ENCODE assay signal across 28 cellular contexts in genomic region chr4:15676039-15676438, GRCh38. TPM values are rescaled to one million over a fixed set of nuclear protein-coding genes. Genes with fewer than 3 reads are reported as not detected.
DNase-seq lines count a peak whose midpoint lies in the region; ATAC-seq, FAIRE-seq and TF ChIP-seq lines count a peak whose summit lies in the region.
"Had no signal": no experiment of that assay in that cellular context is flagged by ENCODE, and none has a peak within 500 bp of the region (broad histone marks: within the 10 kb centered on the region; RNA-seq: fewer than 3 reads in every experiment).

No MANE protein-coding gene starts in this region.

- intact Hi-C loops in OCI-LY7 (cut with micrococcal nuclease; ENCODE audit: unreplicated experiment): no loop called here

- ATAC-seq in A549: no peak
- ATAC-seq: CD8-positive, alpha-beta T cell; Right ventricle myocardium inferior; SK-N-SH treated with all-trans-retinoic acid at 6 μM for 48 hours had no signal

- peaks cover 40% of the 10 kb centered on the region for H3F3A ChIP-seq in DOHH2 (ENCODE audit: control insufficient read depth, insufficient read depth)

- no TSS peak for BruUV-seq in OCI-LY7 (replicated peaks; lab: Mats Ljungman, UMichigan)

- H3K27ac ChIP-seq in A549: peak overlapping the region; percentile 16 to 62; a peak in 1 of 6 replicates
- H3K27ac ChIP-seq in DOHH2 (ENCODE audit: low read depth, low read length): peak overlapping the region; percentile 93
- H3K27ac ChIP-seq in OCI-LY7 (ENCODE audit: low read depth, low read length, poor library complexity, severe bottlenecking): peak overlapping the region; percentile 82
- H3K27ac ChIP-seq: GM23248, KMS-11, PC-9, SJCRH30 had no signal

- H3K4me2 ChIP-seq in A549: peak overlapping the region; percentile 82
- peak overlapping the region; percentile 67 for H3K4me2 ChIP-seq in DOHH2 (ENCODE audit: low read length)
- peak overlapping the region; percentile 78 for H3K4me2 ChIP-seq in OCI-LY7 (ENCODE audit: low read length)
- H3K4me2 ChIP-seq: KMS-11, PC-9 had no signal

- no peaks in the 10 kb centered on the region for H3K9me2 ChIP-seq in DOHH2 (replicated peaks; ENCODE audit: control insufficient read depth, low read length)
- H3K9me2 ChIP-seq in OCI-LY7 (ENCODE audit: insufficient read depth, low read length): no peaks in the 10 kb centered on the region

- no peak for TF ChIP-seq EP300 in A549 (IDR thresholded peaks at IDR 0.05)

- H2AFZ ChIP-seq in OCI-LY7 (ENCODE audit: low read length): no peak overlapping the region
- H2AFZ ChIP-seq: GM23248, PC-9 had no signal

- POLR2A ChIA-PET in A549 (lab: Yijun Ruan, JAX): no interaction called here
- POLR2A ChIA-PET in OCI-LY7 (lab: Charles Lee): interaction anchor here (0.7 to 8.4 kb wide), 17 partner anchors 8 to 680 kb away, joined by 3 to 67 read pairs (median 4); partner anchors contain the start of gene FBXL5

- H3K4me1 ChIP-seq in A549 (peaks cover 41% of the 10 kb centered on the region), DOHH2 (ENCODE audit: control insufficient read depth, low read length) (peaks cover 81% of the 10 kb centered on the region), OCI-LY7 (ENCODE audit: insufficient read depth, low read length, poor library complexity, severe bottlenecking) (peaks cover 76% of the 10 kb centered on the region)
- H3K4me1 ChIP-seq: SJCRH30 had no signal

- H3K4me3 ChIP-seq in A549: no peak overlapping the region
- H3K4me3 ChIP-seq in DOHH2 (ENCODE audit: low read length): peak overlapping the region; percentile 90
- peak overlapping the region; percentile 90 for H3K4me3 ChIP-seq in OCI-LY7 (ENCODE audit: low read depth, low read length, poor library complexity, severe bottlenecking)
- H3K4me3 ChIP-seq: GM23248, PC-9, SJCRH30 had no signal

- no peak for TF ChIP-seq RAD21 in A549 (conservative IDR thresholded peaks at IDR 0.05 in 1 of 2, IDR thresholded peaks at IDR 0.05 in 1 of 2)

- CTCF ChIA-PET in A549 (lab: Yijun Ruan, JAX): interaction anchor here (0.7 to 1.6 kb wide), 4 partner anchors 12 to 196 kb away, joined by 3 to 5 read pairs (median 3); no protein-coding TSS in a partner anchor
- CTCF ChIA-PET in OCI-LY7 (lab: Charles Lee; ENCODE audit: unreplicated experiment): no interaction called here

- H4K20me1 ChIP-seq in DOHH2 (ENCODE audit: control insufficient read depth, insufficient read depth, low read depth, low read length): no peaks in the 10 kb centered on the region
- H4K20me1 ChIP-seq in OCI-LY7 (ENCODE audit: insufficient read depth, low read length): no peaks in the 10 kb centered on the region; the same call in 1 of the 2 replicates

- TF ChIP-seq CTCF in A549 (IDR thresholded peaks at IDR 0.05): no peak
- TF ChIP-seq CTCF in DOHH2 (IDR thresholded peaks at IDR 0.05; ENCODE audit: low read depth, low read length, poor library complexity, severe bottlenecking): no peak
- no peak for TF ChIP-seq CTCF in OCI-LY7 (conservative IDR thresholded peaks at IDR 0.05; ENCODE audit: low read length)

- no peaks in the 10 kb centered on the region for H3K27me3 ChIP-seq in DOHH2 (ENCODE audit: control insufficient read depth, low read length)
- H3K27me3 ChIP-seq: SJCRH30 had no signal

- H3K9me3 ChIP-seq in A549: no peaks in the 10 kb centered on the region
- H3K9me3 ChIP-seq in DOHH2 (ENCODE audit: control insufficient read depth, insufficient read depth, low read length): no peaks in the 10 kb centered on the region
- peaks cover 6% of the 10 kb centered on the region; the same call in 1 of the 2 replicates for H3K9me3 ChIP-seq in OCI-LY7 (ENCODE audit: low read length)
- H3K9me3 ChIP-seq: SJCRH30 had no signal

- H3K79me2 ChIP-seq in DOHH2 (ENCODE audit: control insufficient read depth, low read length) (peaks cover 95% of the 10 kb centered on the region), OCI-LY7 (ENCODE audit: insufficient read depth, low read depth, low read length) (peaks cover 95% of the 10 kb centered on the region)

- no peak for TF ChIP-seq POLR2A in A549 (IDR thresholded peaks at IDR 0.05; ENCODE audit: low read length)
- TF ChIP-seq POLR2A in erythroblast (IDR thresholded peaks at IDR 0.05; ENCODE audit: low read length): no peak

- DNase-seq in A549 (ENCODE audit: low read depth in 1 of 2, low spot score in 1 of 2): no peak
- no peak for DNase-seq in OCI-LY7 (ENCODE audit: low spot score)
- DNase-seq in frontal cortex (ENCODE audit: low spot score in 2 of 2): no peak
- no peak for DNase-seq in superior temporal gyrus (ENCODE audit: extremely low spot score)
- DNase-seq in NCI-H69 (lab: John Stamatoyannopoulos, UW): no peak
- DNase-seq in erythroblast (lab: John Stamatoyannopoulos, UW): no peak
- DNase-seq in cortex of kidney (lab: John Stamatoyannopoulos, UW): no peak
- DNase-seq: C1 segment of cervical spinal cord; CD8-positive, alpha-beta T cell; DMS 273 treated with DMSO at 0.1 percent for 48 hours; DMS79; GF-D8; GM23248; H7; NCI-H1105; NCI-H1436 treated with DMSO at 0.1 percent for 48 hours; NCI-H1930; NCI-H2107; NCI-H524; NCI-H774; PC-9; SJCRH30 had no signal

- WGBS in A549 (ENCODE audit: missing lambda C conversion rate): 83% methylated on average over 1 of the region's 1 CpG

- no peak for FAIRE-seq in A549 (lab: Jason Lieb, UNC)
- peak; percentile 6 for FAIRE-seq in frontal cortex (lab: Jason Lieb, UNC)
- FAIRE-seq: HTR-8/SVneo had no signal

- peaks cover 70% of the 10 kb centered on the region for H3K36me3 ChIP-seq in DOHH2 (ENCODE audit: control insufficient read depth, low read length)
- peaks cover 42% of the 10 kb centered on the region for H3K36me3 ChIP-seq in OCI-LY7 (ENCODE audit: insufficient read depth, low read length)

TF ChIP-seq in A549, 52 proteins besides CTCF, POLR2A, EP300 and RAD21:
- TF ChIP-seq ZSCAN20 (CRISPR knock-in tag; IDR thresholded peaks at IDR 0.05): no peak
- TF ChIP-seq ATOH8 (CRISPR knock-in tag; IDR thresholded peaks at IDR 0.05; ENCODE audit: low read depth): no peak
- peak in 1 of 2 experiments; percentile 6; a peak in 1 of 4 replicates for TF ChIP-seq CEBPB (IDR thresholded peaks at IDR 0.05)
TF ChIP-seq in A549: peak in this region for 1.

RNA-seq across cellular contexts. Expression of gene FAM200B, which starts 5.6 kb away (rescaled TPM):
- polyA plus RNA-seq in A549 (2011; rRNA removed) (32.7 and 40.8 TPM in 2 replicates), A549 (2017; fragmentation: RNase III; extraction: RNeasy Plus Mini Kit Qiagen cat#74134 plus additional on column Dnase treatment) (40.9 to 41.9 TPM (median 41.6 TPM) in 3 replicates)
- 18.8 and 21.4 TPM in 2 replicates for polyA plus RNA-seq in A549 (2012; cell fraction: cytosol; rRNA removed)
- 6.7 and 14.4 TPM in 2 replicates for polyA plus RNA-seq in A549 (2012; cell fraction: nucleus; rRNA removed)
- 4.5 and 4.8 TPM in 2 replicates for polyA minus RNA-seq in A549 (2011; rRNA and poly(A)+ RNA removed)
- 11.0 and 11.5 TPM in 2 replicates for total RNA-seq in OCI-LY7 (2014; rRNA removed; shearing (Covaris generic))
- total RNA-seq in OCI-LY7 (2022) (25.0 and 31.7 TPM in 2 replicates), frontal cortex (91.7 TPM)

RNA-seq across cellular contexts. Expression of gene FBXL5, which starts 20.9 kb away (rescaled TPM):
- polyA plus RNA-seq in A549 (2011; rRNA removed) (33.0 and 45.4 TPM in 2 replicates), A549 (2017; fragmentation: RNase III; extraction: RNeasy Plus Mini Kit Qiagen cat#74134 plus additional on column Dnase treatment) (44.2 to 46.7 TPM (median 44.2 TPM) in 3 replicates)
- polyA plus RNA-seq in A549 (2012; cell fraction: cytosol; rRNA removed): 13.0 and 14.3 TPM in 2 replicates
- 6.4 and 10.1 TPM in 2 replicates for polyA plus RNA-seq in A549 (2012; cell fraction: nucleus; rRNA removed)
- polyA minus RNA-seq in A549 (2011; rRNA and poly(A)+ RNA removed): 31.1 and 35.3 TPM in 2 replicates
- total RNA-seq in OCI-LY7 (2014; rRNA removed; shearing (Covaris generic)): 73.9 and 102 TPM in 2 replicates
- total RNA-seq in OCI-LY7 (2022) (43.5 and 50.5 TPM in 2 replicates), frontal cortex (219 TPM)

RNA-seq across cellular contexts. Expression of gene BST1, which starts 26.8 kb away (rescaled TPM):
- polyA plus RNA-seq in A549 (2011; rRNA removed): 11.7 and 13.6 TPM in 2 replicates
- polyA plus RNA-seq in A549 (2012; cell fraction: cytosol; rRNA removed): 9.0 and 11.6 TPM in 2 replicates
- polyA plus RNA-seq in A549 (2012; cell fraction: nucleus; rRNA removed): 7.1 and 9.3 TPM in 2 replicates
- polyA plus RNA-seq in A549 (2017; fragmentation: RNase III; extraction: RNeasy Plus Mini Kit Qiagen cat#74134 plus additional on column Dnase treatment): 16.0 to 18.3 TPM (median 16.4 TPM) in 3 replicates
- 2.8 and 3.9 TPM in 2 replicates for polyA minus RNA-seq in A549 (2011; rRNA and poly(A)+ RNA removed)
- 0.50 and 0.67 TPM in 2 replicates for total RNA-seq in OCI-LY7 (2014; rRNA removed; shearing (Covaris generic))
- total RNA-seq in OCI-LY7 (2022): 0.21 TPM in 1 of 2 replicates, not detected in the other
- 4.5 TPM for total RNA-seq in frontal cortex
- total RNA-seq: A172 had no signal

Comparison
In these comparisons a context has a peak if more than half of its experiments do, and no peak if none do; other contexts are left out.
1. H3K27ac ChIP-seq: peak in every context shown above with its lines; median percentile 93 in DOHH2; 82 in OCI-LY7; 39 in A549.